9 cellular contexts compared by ENCODE assay signal in the genomic region with DNA sequence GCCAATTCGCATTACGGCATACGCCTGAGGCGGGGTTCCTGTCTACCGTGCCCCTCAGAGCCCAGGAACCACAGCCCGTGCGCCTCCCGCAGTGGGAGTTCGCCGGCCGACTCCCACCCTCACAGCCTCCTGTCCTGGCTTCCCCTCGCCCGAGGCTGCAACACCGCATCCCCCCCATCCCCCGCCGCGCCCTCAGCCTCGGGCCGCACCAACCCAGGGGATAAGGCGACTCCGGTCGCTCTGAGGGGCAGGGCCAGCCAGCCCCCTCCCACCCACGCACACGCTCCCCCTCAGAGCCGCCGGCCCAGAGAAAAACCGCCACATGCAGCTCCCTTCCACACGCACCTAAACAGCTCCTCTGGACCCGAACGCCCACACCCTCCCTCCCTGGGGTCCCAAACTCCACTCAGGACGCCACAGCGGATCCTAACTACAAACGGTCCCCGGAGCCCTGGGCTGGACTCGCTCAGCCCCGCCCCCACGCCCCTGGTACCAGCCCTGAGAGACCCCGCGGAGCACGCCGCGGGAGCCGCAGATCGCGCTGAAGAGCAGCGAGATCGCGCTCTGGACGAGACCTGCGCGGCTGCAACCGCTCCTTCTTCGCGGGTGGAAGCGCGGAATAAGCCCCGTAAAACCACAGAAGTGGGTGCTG. TPM values are rescaled to one million over a fixed set of nuclear protein-coding genes. Genes with fewer than 3 reads are reported as not detected.
DNase-seq lines count a peak whose midpoint lies in the region; ATAC-seq lines count a peak whose summit lies in the region.
"Had no signal": no experiment of that assay in that cellular context is flagged by ENCODE, and none has a peak within 500 bp of the region (broad histone marks: within the 10 kb centered on the region; RNA-seq: fewer than 3 reads in every experiment).

A gene with protein sequence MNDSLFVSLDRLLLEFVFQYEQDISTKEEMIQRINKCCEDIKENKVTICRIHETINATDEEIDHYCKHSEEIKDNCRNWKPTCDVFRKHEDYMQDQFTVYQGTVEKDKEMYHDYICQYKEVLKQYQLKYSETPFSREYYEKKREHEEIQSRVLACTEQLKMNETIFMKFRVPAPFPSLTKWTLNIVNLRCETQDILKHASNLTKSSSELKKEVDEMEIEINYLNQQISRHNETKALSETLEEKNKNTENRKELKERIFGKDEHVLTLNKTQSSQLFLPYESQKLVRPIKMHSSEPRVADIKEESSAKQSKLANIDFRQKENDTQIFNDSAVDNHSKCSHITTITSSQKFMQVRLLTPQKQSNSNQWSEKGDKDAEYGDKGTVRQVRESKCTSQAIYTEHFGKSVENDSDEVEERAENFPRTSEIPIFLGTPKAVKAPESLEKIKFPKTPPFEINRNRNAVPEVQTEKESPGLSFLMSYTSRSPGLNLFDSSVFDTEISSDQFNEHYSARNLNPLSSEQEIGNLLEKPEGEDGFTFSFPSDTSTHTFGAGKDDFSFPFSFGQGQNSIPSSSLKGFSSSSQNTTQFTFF (minus strand): TSS at position 464 of the 652 bp plus-strand sequence. CDS start 985 bp downstream, outside the sequence.

- no peaks in the 10 kb centered on the region for H3K36me3 Mint-ChIP-seq in activated naive CD8-positive, alpha-beta T cell treated with anti-CD3 and anti-CD28 coated beads for 36 hours

- H3K4me3 Mint-ChIP-seq in activated naive CD8-positive, alpha-beta T cell treated with anti-CD3 and anti-CD28 coated beads for 36 hours: peak within 1 kb of the TSS; percentile 40
- H3K4me3 Mint-ChIP-seq: dendritic cell treated with granulocyte-macrophage colony-stimulating factor and Interleukin-4, amounts not matched to agents 40 ng/mL and 50 ng/mL, for 4 days had no signal

- H3K27me3 Mint-ChIP-seq in activated naive CD8-positive, alpha-beta T cell treated with anti-CD3 and anti-CD28 coated beads for 36 hours: peaks cover 19% of the 10 kb centered on the region

- ATAC-seq in aorta (ENCODE audit: low FRiP score) (peak; percentile 68), HG02610 (IDR thresholded peaks at IDR 0.05; ENCODE audit: unreplicated experiment) (no peak)

- H3K4me1 ChIP-seq in mesendoderm (ENCODE audit: control insufficient read depth, low read depth, low read length) (no peaks in the 10 kb centered on the region), aorta (ENCODE audit: control insufficient read depth in 1 of 2, insufficient read depth in 2 of 2, low read length in 2 of 2) (no peaks in the 10 kb centered on the region)

- no peak within 1 kb of the TSS for H2AK5ac ChIP-seq in mesendoderm (ENCODE audit: low read length)

- H3K4me2 ChIP-seq in mesendoderm (ENCODE audit: low read length): peak within 1 kb of the TSS; percentile 21

- peak; percentile 40 for DNase-seq in stimulated activated CD4-positive, alpha-beta T cell treated with anti-CD3 and anti-CD28 coated beads, Interleukin-15, amount 100 ng/mL, for 24 hours
- DNase-seq in stimulated activated CD4-positive, alpha-beta T cell treated with anti-CD3 and anti-CD28 coated beads, Interleukin-4, amount 100 ng/mL, for 24 hours: no peak
- peak; percentile 25 for DNase-seq in activated naive CD8-positive, alpha-beta T cell treated with anti-CD3 and anti-CD28 coated beads for 36 hours
- DNase-seq in mesendoderm (peak; percentile 81), aorta (peak in 1 of 2 donors; percentile 57), NCI-H128 (lab: John Stamatoyannopoulos, UW; ENCODE audit: unreplicated experiment) (no peak), occipital lobe (lab: John Stamatoyannopoulos, UW) (no peak)

- H3K18ac ChIP-seq in mesendoderm (ENCODE audit: low read length): peak within 1 kb of the TSS; percentile 89

- H3K23ac ChIP-seq in mesendoderm (ENCODE audit: low read length): no peak within 1 kb of the TSS

- peaks cover 3% of the 10 kb centered on the region for H3K4me1 Mint-ChIP-seq in activated naive CD8-positive, alpha-beta T cell treated with anti-CD3 and anti-CD28 coated beads for 36 hours

- no peak within 1 kb of the TSS for H2BK5ac ChIP-seq in mesendoderm (ENCODE audit: low read length)

- no peaks in the 10 kb centered on the region for H3K27me3 ChIP-seq in mesendoderm (ENCODE audit: insufficient read depth, low read length, poor library complexity)
- peaks cover 0 to 3% of the 10 kb centered on the region in 2 donors for H3K27me3 ChIP-seq in aorta (ENCODE audit: control insufficient read depth in 1 of 2, insufficient read depth in 2 of 2, low read length in 1 of 2)

- H3K56ac ChIP-seq in mesendoderm (ENCODE audit: low read length): peak within 1 kb of the TSS; percentile 95

- intact Hi-C loops in aorta (cut with DNase I): no loop called here

- H3K9me3 Mint-ChIP-seq in activated naive CD8-positive, alpha-beta T cell treated with anti-CD3 and anti-CD28 coated beads for 36 hours: peaks cover 2% of the 10 kb centered on the region

- peak within 1 kb of the TSS; percentile 70 for H3K4ac ChIP-seq in mesendoderm (ENCODE audit: low read depth, low read length)

- no peak within 1 kb of the TSS for H2BK15ac ChIP-seq in mesendoderm (replicated peaks; ENCODE audit: low read depth)

- no peaks in the 10 kb centered on the region for H3K79me1 ChIP-seq in mesendoderm (ENCODE audit: low read length)

- peak within 1 kb of the TSS; percentile 5 for H3K4me3 ChIP-seq in mesendoderm (ENCODE audit: low read length)
- no peak within 1 kb of the TSS for H3K4me3 ChIP-seq in aorta (ENCODE audit: low read length in 2 of 2)

- H4K8ac ChIP-seq in mesendoderm (ENCODE audit: low read depth, low read length): no peak within 1 kb of the TSS

- peaks cover 1% of the 10 kb centered on the region for H3K9me3 ChIP-seq in aorta (ENCODE audit: control insufficient read depth, low read length)

- no peak within 1 kb of the TSS for H3K27ac ChIP-seq in mesendoderm (ENCODE audit: low read depth, low read length)
- no peak within 1 kb of the TSS for H3K27ac ChIP-seq in aorta (ENCODE audit: low read depth in 1 of 2, low read length in 2 of 2)

- H3K27ac Mint-ChIP-seq in activated naive CD8-positive, alpha-beta T cell treated with anti-CD3 and anti-CD28 coated beads for 36 hours: no peak within 1 kb of the TSS
- H3K27ac Mint-ChIP-seq: dendritic cell treated with granulocyte-macrophage colony-stimulating factor and Interleukin-4, amounts not matched to agents 40 ng/mL and 50 ng/mL, for 4 days had no signal

- no peaks in the 10 kb centered on the region for H3K79me2 ChIP-seq in mesendoderm (ENCODE audit: control insufficient read depth, insufficient read depth, low read length)

- H4K5ac ChIP-seq in mesendoderm (ENCODE audit: low read length): no peak within 1 kb of the TSS

- no CpG with 5 or more reads among the region's 57 CpGs for WGBS in mesendoderm (ENCODE audit: extremely low coverage, insufficient coverage, low lambda C conversion rate)
- WGBS in aorta, 2 donors: 2% methylated on average over 56 to 57 of the region's 57 CpGs

- H3K9ac ChIP-seq in mesendoderm (ENCODE audit: low read length): peak within 1 kb of the TSS; percentile 76

- peak within 1 kb of the TSS; percentile 33 for H2BK120ac ChIP-seq in mesendoderm (ENCODE audit: low read depth, low read length)

- H3K36me3 ChIP-seq in mesendoderm (ENCODE audit: control insufficient read depth, insufficient read depth, low read length) (no peaks in the 10 kb centered on the region), aorta (ENCODE audit: control insufficient read depth in 1 of 2, insufficient read depth in 2 of 2, low read length in 1 of 2) (no peaks in the 10 kb centered on the region)

RNA-seq across cellular contexts. Expression of the gene that starts here (rescaled TPM):
- total RNA-seq in activated naive CD8-positive, alpha-beta T cell treated with anti-CD3 and anti-CD28 coated beads for 36 hours: not detected
- polyA plus RNA-seq in mesendoderm (2013, experiment 1 of 2): 0.58 TPM
- polyA plus RNA-seq in mesendoderm (2013, experiment 2 of 2): 0.90 TPM
- total RNA-seq in aorta (under 1 TPM in 1 of 2 donors, not detected in 1; 0.60 TPM), occipital lobe (not detected)
- not detected for polyA plus RNA-seq in aorta

Comparison
In these comparisons a context has a peak if more than half of its experiments do, and no peak if none do; other contexts are left out.
1. DNase-seq: peak in stimulated activated CD4-positive, alpha-beta T cell treated with anti-CD3 and anti-CD28 coated beads, Interleukin-15, amount 100 ng/mL, for 24 hours (single experiment) and mesendoderm (single experiment); none in stimulated activated CD4-positive, alpha-beta T cell treated with anti-CD3 and anti-CD28 coated beads, Interleukin-4, amount 100 ng/mL, for 24 hours (single experiment), NCI-H128 (single experiment) and occipital lobe (single experiment).
2. Peak in DNase-seq in activated naive CD8-positive, alpha-beta T cell treated with anti-CD3 and anti-CD28 coated beads for 36 hours; RNA of the gene not detected or under 1 TPM.
3. Peak in ATAC-seq in aorta; RNA of the gene not detected or under 1 TPM.